1 cellular context compared by ENCODE assay signal in genomic region chr2:43677783-43678182, GRCh38. TPM values are rescaled to one million over a fixed set of nuclear protein-coding genes. Genes with fewer than 3 reads are reported as not detected.
"Had no signal": no experiment of that assay in that cellular context is flagged by ENCODE, and none has a peak within 500 bp of the region (broad histone marks: within the 10 kb centered on the region; RNA-seq: fewer than 3 reads in every experiment).

No MANE protein-coding gene starts in this region.

RNA-seq across cellular contexts. Expression of gene C1GALT1C1L, which starts 1.6 kb away (rescaled TPM):
- total RNA-seq: temporal lobe had no signal
